Comparison of ENCODE assay signal across 9 cellular contexts in genomic region chr19:40623403-40624239, GRCh38. TPM values are rescaled to one million over a fixed set of nuclear protein-coding genes. Genes with fewer than 3 reads are reported as not detected.
A peak's percentile ranks its signal among the peaks of the same experiment; 100 is the strongest.
DNase-seq lines count a peak whose midpoint lies in the region; TF ChIP-seq lines count a peak whose summit lies in the region.
"Had no signal": no experiment of that assay in that cellular context is flagged by ENCODE, and none has a peak within 500 bp of the region (broad histone marks: within the 10 kb centered on the region; RNA-seq: fewer than 3 reads in every experiment).

No MANE protein-coding gene starts in this region.

- H3K27ac ChIP-seq in iPS DF 6.9 (ENCODE audit: low read length): no peak overlapping the region

- no peaks in the 10 kb centered on the region for H3K9me3 Mint-ChIP-seq in activated T-helper 2 cell treated with anti-CD3 and anti-CD28 coated beads, Interferon-gamma antibody, Interleukin-2, Interleukin-4, amounts not matched to agents 10 μg/mL and 5 μg/mL and 100 μg/mL, durations not matched to agents 14 hours and 24 hours and 36 hours

- H3K4me3 ChIP-seq in BE2C (ENCODE audit: low read depth, low read length) (peak overlapping the region; percentile 30), iPS DF 6.9 (ENCODE audit: low read length) (peak overlapping the region; percentile 3; the same call in 1 of the 2 replicates)

- DNase-seq in BE2C (peak; percentile 93), LoVo (ENCODE audit: low spot score) (peak; percentile 43), SK-N-DZ (ENCODE audit: low spot score) (peak; percentile 37), iPS DF 6.9 (ENCODE audit: low read depth, low spot score) (no peak), NCI-H1105 treated with DMSO at 0.1 percent for 48 hours (lab: John Stamatoyannopoulos, UW) (no peak), NOMO-1 treated with dmso at 0.1 percent for 144 hours (lab: John Stamatoyannopoulos, UW; ENCODE audit: unreplicated experiment) (no peak), KBM-7 (no peak)
- no peak for DNase-seq in activated T-helper 2 cell treated with anti-CD3 and anti-CD28 coated beads, Interferon-gamma antibody, Interleukin-2, Interleukin-4, amounts not matched to agents 10 μg/mL and 5 μg/mL and 100 μg/mL, durations not matched to agents 14 hours and 24 hours and 36 hours (ENCODE audit: low spot score)
- DNase-seq: activated CD4-positive, alpha-beta T cell treated with anti-CD3 and anti-CD28 coated beads, Interleukin-2, amount 50 U/mL, for 4 hours had no signal

- H3K36me3 ChIP-seq in BE2C (no peaks in the 10 kb centered on the region), iPS DF 6.9 (ENCODE audit: control insufficient read depth, insufficient read depth, low read length) (peaks cover 22% of the 10 kb centered on the region)

- no peaks in the 10 kb centered on the region for H3K27me3 ChIP-seq in BE2C
- no peaks in the 10 kb centered on the region for H3K27me3 ChIP-seq in iPS DF 6.9 (ENCODE audit: control insufficient read depth, insufficient read depth, low read length)

- intact Hi-C loops in activated T-helper 2 cell treated with anti-CD3 and anti-CD28 coated beads, Interferon-gamma antibody, Interleukin-2, Interleukin-4, amounts not matched to agents 10 μg/mL and 5 μg/mL and 100 μg/mL, durations not matched to agents 14 hours and 24 hours and 36 hours (cut with micrococcal nuclease): no loop called here

- H3K9me3 ChIP-seq in BE2C (no peaks in the 10 kb centered on the region), iPS DF 6.9 (ENCODE audit: control insufficient read depth, insufficient read depth, low read length) (no peaks in the 10 kb centered on the region)

- no peak for TF ChIP-seq CTCF in BE2C (IDR thresholded peaks at IDR 0.05; ENCODE audit: low read depth, low read length)

- H3K4me3 Mint-ChIP-seq in activated T-helper 2 cell treated with anti-CD3 and anti-CD28 coated beads, Interferon-gamma antibody, Interleukin-2, Interleukin-4, amounts not matched to agents 10 μg/mL and 5 μg/mL and 100 μg/mL, durations not matched to agents 14 hours and 24 hours and 36 hours (ENCODE audit: low read depth): no peak overlapping the region

- H3K4me1 ChIP-seq in BE2C: peaks cover 3% of the 10 kb centered on the region; the same call in 1 of the 2 replicates
- no peaks in the 10 kb centered on the region; the same call in 1 of the 2 replicates for H3K4me1 ChIP-seq in iPS DF 6.9 (ENCODE audit: control insufficient read depth, insufficient read depth, low read length)

- peaks cover 57% of the 10 kb centered on the region for H3K36me3 Mint-ChIP-seq in activated T-helper 2 cell treated with anti-CD3 and anti-CD28 coated beads, Interferon-gamma antibody, Interleukin-2, Interleukin-4, amounts not matched to agents 10 μg/mL and 5 μg/mL and 100 μg/mL, durations not matched to agents 14 hours and 24 hours and 36 hours (ENCODE audit: low read depth)

- peaks cover 13% of the 10 kb centered on the region for H3K4me1 Mint-ChIP-seq in activated T-helper 2 cell treated with anti-CD3 and anti-CD28 coated beads, Interferon-gamma antibody, Interleukin-2, Interleukin-4, amounts not matched to agents 10 μg/mL and 5 μg/mL and 100 μg/mL, durations not matched to agents 14 hours and 24 hours and 36 hours (ENCODE audit: low read depth)

- in situ Hi-C loops in KBM-7 (cut with MboI; ENCODE audit: low pct_unique_long_range_greater_than_20kb, low sequenced_read_pairs): no loop called here

- no peaks in the 10 kb centered on the region for H3K27me3 Mint-ChIP-seq in activated T-helper 2 cell treated with anti-CD3 and anti-CD28 coated beads, Interferon-gamma antibody, Interleukin-2, Interleukin-4, amounts not matched to agents 10 μg/mL and 5 μg/mL and 100 μg/mL, durations not matched to agents 14 hours and 24 hours and 36 hours (ENCODE audit: low read depth)

- H3K27ac Mint-ChIP-seq in activated T-helper 2 cell treated with anti-CD3 and anti-CD28 coated beads, Interferon-gamma antibody, Interleukin-2, Interleukin-4, amounts not matched to agents 10 μg/mL and 5 μg/mL and 100 μg/mL, durations not matched to agents 14 hours and 24 hours and 36 hours: no peak overlapping the region

- WGBS in iPS DF 6.9 (ENCODE audit: insufficient coverage, insufficient read length): no CpG with 5 or more reads among the region's 41 CpGs

RNA-seq across cellular contexts. Expression of gene LTBP4, which starts 22.5 kb away (rescaled TPM):
- 116 TPM for polyA plus RNA-seq in BE2C (2012; ENCODE audit: insufficient read depth, insufficient read length, low read depth)
- 29.0 and 34.3 TPM in 2 replicates for polyA plus RNA-seq in SK-N-DZ (2014; cell fraction: cytosol; rRNA removed)
- 273 and 335 TPM in 2 replicates for polyA plus RNA-seq in SK-N-DZ (2014; cell fraction: nucleus; rRNA removed)
- total RNA-seq in activated T-helper 2 cell treated with anti-CD3 and anti-CD28 coated beads, Interferon-gamma antibody, Interleukin-2, Interleukin-4, amounts not matched to agents 10 μg/mL and 5 μg/mL and 100 μg/mL, durations not matched to agents 14 hours and 24 hours and 36 hours: 101 and 104 TPM in 2 replicates

RNA-seq across cellular contexts. Expression of gene SHKBP1, which starts 46.9 kb away (rescaled TPM):
- polyA plus RNA-seq in BE2C (2012; ENCODE audit: insufficient read depth, insufficient read length, low read depth): 58.0 TPM
- 58.1 and 70.1 TPM in 2 replicates for polyA plus RNA-seq in SK-N-DZ (2014; cell fraction: cytosol; rRNA removed)
- polyA plus RNA-seq in SK-N-DZ (2014; cell fraction: nucleus; rRNA removed): 75.2 and 81.7 TPM in 2 replicates
- 125 and 136 TPM in 2 replicates for total RNA-seq in activated T-helper 2 cell treated with anti-CD3 and anti-CD28 coated beads, Interferon-gamma antibody, Interleukin-2, Interleukin-4, amounts not matched to agents 10 μg/mL and 5 μg/mL and 100 μg/mL, durations not matched to agents 14 hours and 24 hours and 36 hours

Comparison
In these comparisons a context has a peak if more than half of its experiments do, and no peak if none do; other contexts are left out.
1. DNase-seq: peak in BE2C (single experiment), LoVo (single experiment) and SK-N-DZ (single experiment); none in iPS DF 6.9 (single experiment), NCI-H1105 treated with DMSO at 0.1 percent for 48 hours (single experiment), NOMO-1 treated with dmso at 0.1 percent for 144 hours (single experiment), KBM-7 (single experiment) and activated T-helper 2 cell treated with anti-CD3 and anti-CD28 coated beads, Interferon-gamma antibody, Interleukin-2, Interleukin-4, amounts not matched to agents 10 μg/mL and 5 μg/mL and 100 μg/mL, durations not matched to agents 14 hours and 24 hours and 36 hours (single experiment).